12 cellular contexts compared by ENCODE assay signal in the genomic region with DNA sequence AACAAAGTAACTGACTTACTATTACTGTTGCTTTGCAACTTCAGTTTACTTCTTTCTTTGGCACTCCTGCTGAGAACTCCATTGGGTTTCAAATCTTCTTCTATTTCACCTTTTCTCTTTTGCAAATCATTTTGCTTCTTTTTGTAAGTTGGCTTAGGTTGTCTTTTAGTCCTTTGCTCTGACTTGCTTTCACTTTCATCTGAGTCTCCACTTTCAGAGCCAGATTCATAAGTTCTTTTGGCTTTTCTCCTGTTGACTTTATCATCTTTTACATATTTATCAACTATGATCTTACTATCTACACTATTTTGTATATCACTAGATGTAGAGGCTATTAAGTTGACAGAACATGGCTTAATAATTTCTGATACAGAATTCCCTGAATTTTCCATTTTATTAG.
DNase-seq lines count a peak whose midpoint lies in the region; ATAC-seq, FAIRE-seq and TF ChIP-seq lines count a peak whose summit lies in the region.
"Had no signal": no experiment of that assay in that cellular context is flagged by ENCODE, and none has a peak within 500 bp of the region (broad histone marks: within the 10 kb centered on the region; RNA-seq: fewer than 3 reads in every experiment).

No MANE protein-coding gene starts in this region.

- no peaks in the 10 kb centered on the region for H3K27me3 ChIP-seq in BLaER1 treated with 17β-estradiol and CSF1 and Interleukin-3, amounts not matched to agents 10 nM and 100 nM
- H3K27me3 ChIP-seq in naive thymus-derived CD4-positive, alpha-beta T cell (ENCODE audit: control insufficient read depth in 2 of 2, insufficient read depth in 2 of 2, low read length in 2 of 2), result no peaks in the 10 kb centered on the region

- peak overlapping the region in 5 of 9 donors; percentile 10 to 82 (median 32) for H3K27ac Mint-ChIP-seq in naive thymus-derived CD4-positive, alpha-beta T cell

- H3K36me3 Mint-ChIP-seq in naive thymus-derived CD4-positive, alpha-beta T cell, result peaks cover 11 to 44% (median 36%) of the 10 kb centered on the region in 5 donors

- H3K9me3 ChIP-seq in BLaER1 treated with 17β-estradiol and CSF1 and Interleukin-3, amounts not matched to agents 10 nM and 100 nM (replicated peaks in 1 of 11), result 0 out of 22 replicates have a peak, but pooled peaks cover 0 to under 1% (median 0%) of the 10 kb centered on the region in 11 experiments
- H3K9me3 ChIP-seq in naive thymus-derived CD4-positive, alpha-beta T cell (ENCODE audit: control insufficient read depth in 2 of 3, low read length in 3 of 3), result no peaks in the 10 kb centered on the region

- intact Hi-C loops in naive thymus-derived CD4-positive, alpha-beta T cell (cut with micrococcal nuclease), result loop anchor here in 1 of 2 donors (5.0 kb wide), 1 partner anchor 34 kb away; no protein-coding TSS in a partner anchor

- no peak for TF ChIP-seq CTCF in GM13976 (IDR thresholded peaks at IDR 0.05; ENCODE audit: borderline replicate concordance, control extremely low read depth, extremely low read depth, insufficient read depth, missing control alignments)

- TF ChIP-seq POLR2A in H54 (IDR thresholded peaks at IDR 0.05; ENCODE audit: low read depth, low read length), result no peak

- H3K4me3 ChIP-seq in BLaER1 treated with 17β-estradiol and CSF1 and Interleukin-3, amounts not matched to agents 10 nM and 100 nM, result no peak overlapping the region
- H3K4me3 ChIP-seq in naive thymus-derived CD4-positive, alpha-beta T cell (ENCODE audit: low read length), result no peak overlapping the region

- H3K36me3 ChIP-seq in BLaER1 treated with 17β-estradiol and CSF1 and Interleukin-3, amounts not matched to agents 10 nM and 100 nM, result peaks cover 71 to 100% (median 86%) of the 10 kb centered on the region in 11 experiments
- H3K36me3 ChIP-seq in naive thymus-derived CD4-positive, alpha-beta T cell (ENCODE audit: control insufficient read depth in 2 of 3, insufficient read depth in 3 of 3, low read length in 3 of 3), result peaks cover 0 to 41% (median 0%) of the 10 kb centered on the region in 3 experiments

- peaks cover 14 to 100% (median 74%) of the 10 kb centered on the region in 11 experiments; a peak in 20 of 22 replicates for H4K20me1 ChIP-seq in BLaER1 treated with 17β-estradiol and CSF1 and Interleukin-3, amounts not matched to agents 10 nM and 100 nM

- peaks cover 22 to 68% (median 61%) of the 10 kb centered on the region in 7 donors for H3K4me1 Mint-ChIP-seq in naive thymus-derived CD4-positive, alpha-beta T cell

- ATAC-seq in naive thymus-derived CD4-positive, alpha-beta T cell, result no peak
- ATAC-seq in HG03565 (IDR thresholded peaks at IDR 0.05; ENCODE audit: unreplicated experiment) (no peak), GM21619 (IDR thresholded peaks at IDR 0.05; ENCODE audit: unreplicated experiment) (no peak)

- FAIRE-seq in H54 (lab: Jason Lieb, UNC), result peak; percentile 52
- FAIRE-seq: endometrium had no signal

- CTCF ChIA-PET in naive thymus-derived CD4-positive, alpha-beta T cell (lab: Charles Lee), result interaction anchor here (1.8 kb wide), 1 partner anchor 514 kb away, joined by 6 read pairs; no protein-coding TSS in a partner anchor

- H3K9me3 Mint-ChIP-seq in naive thymus-derived CD4-positive, alpha-beta T cell, result no peaks in the 10 kb centered on the region

- peak overlapping the region in 1 of 11 experiments; percentile 27; a peak in 1 of 22 replicates for H3K9ac ChIP-seq in BLaER1 treated with 17β-estradiol and CSF1 and Interleukin-3, amounts not matched to agents 10 nM and 100 nM

- H3K27ac ChIP-seq in BLaER1 treated with 17β-estradiol and CSF1 and Interleukin-3, amounts not matched to agents 10 nM and 100 nM, result peak overlapping the region in 6 of 11 experiments; percentile 18 to 66 (median 54); a peak in 9 of 22 replicates
- H3K27ac ChIP-seq in caudate nucleus (ENCODE audit: low read depth, low read length), result peak overlapping the region; percentile 32
- no peak overlapping the region for H3K27ac ChIP-seq in naive thymus-derived CD4-positive, alpha-beta T cell (ENCODE audit: low read depth, low read length)

- DNase-seq in H54 (ENCODE audit: insufficient read length, low spot score), result no peak
- DNase-seq in caudate nucleus (lab: John Stamatoyannopoulos, UW), result no peak
- DNase-seq in naive thymus-derived CD4-positive, alpha-beta T cell, result no peak
- DNase-seq in GM13976 (ENCODE audit: low spot score), result no peak
- no peak for DNase-seq in DMS79 treated with DMSO at 0.1 percent for 48 hours (lab: John Stamatoyannopoulos, UW)
- DNase-seq: DMS79, NCI-H1048, PC-3 had no signal

- H3K27me3 Mint-ChIP-seq in naive thymus-derived CD4-positive, alpha-beta T cell, result no peaks in the 10 kb centered on the region

- in situ Hi-C loops in GM13976 (cut with MboI; ENCODE audit: low sequenced_read_pairs, unreplicated experiment), result no loop called here

- H3K4me1 ChIP-seq in BLaER1 treated with 17β-estradiol and CSF1 and Interleukin-3, amounts not matched to agents 10 nM and 100 nM, result peaks cover 13 to 55% (median 36%) of the 10 kb centered on the region in 10 experiments; a peak in 19 of 20 replicates
- H3K4me1 ChIP-seq in naive thymus-derived CD4-positive, alpha-beta T cell (ENCODE audit: control insufficient read depth in 2 of 2, insufficient read depth in 2 of 2, low read length in 2 of 2), result peaks cover 14 to 35% of the 10 kb centered on the region in 2 donors

- peak overlapping the region in 6 of 10 donors; percentile 26 to 61 (median 38) for H3K4me3 Mint-ChIP-seq in naive thymus-derived CD4-positive, alpha-beta T cell

- H3K4me2 ChIP-seq in BLaER1 treated with 17β-estradiol and CSF1 and Interleukin-3, amounts not matched to agents 10 nM and 100 nM, result peak overlapping the region in 5 of 11 experiments; percentile 25 to 73 (median 60); a peak in 7 of 22 replicates

- POLR2A ChIA-PET in naive thymus-derived CD4-positive, alpha-beta T cell (lab: Charles Lee), result interaction anchor here (0.6 to 1.6 kb wide), 3 partner anchors 8 to 422 kb away, joined by 3 to 4 read pairs (median 3); no protein-coding TSS in a partner anchor
